ENCODE assay signal across 19 cellular contexts in the genomic region with DNA sequence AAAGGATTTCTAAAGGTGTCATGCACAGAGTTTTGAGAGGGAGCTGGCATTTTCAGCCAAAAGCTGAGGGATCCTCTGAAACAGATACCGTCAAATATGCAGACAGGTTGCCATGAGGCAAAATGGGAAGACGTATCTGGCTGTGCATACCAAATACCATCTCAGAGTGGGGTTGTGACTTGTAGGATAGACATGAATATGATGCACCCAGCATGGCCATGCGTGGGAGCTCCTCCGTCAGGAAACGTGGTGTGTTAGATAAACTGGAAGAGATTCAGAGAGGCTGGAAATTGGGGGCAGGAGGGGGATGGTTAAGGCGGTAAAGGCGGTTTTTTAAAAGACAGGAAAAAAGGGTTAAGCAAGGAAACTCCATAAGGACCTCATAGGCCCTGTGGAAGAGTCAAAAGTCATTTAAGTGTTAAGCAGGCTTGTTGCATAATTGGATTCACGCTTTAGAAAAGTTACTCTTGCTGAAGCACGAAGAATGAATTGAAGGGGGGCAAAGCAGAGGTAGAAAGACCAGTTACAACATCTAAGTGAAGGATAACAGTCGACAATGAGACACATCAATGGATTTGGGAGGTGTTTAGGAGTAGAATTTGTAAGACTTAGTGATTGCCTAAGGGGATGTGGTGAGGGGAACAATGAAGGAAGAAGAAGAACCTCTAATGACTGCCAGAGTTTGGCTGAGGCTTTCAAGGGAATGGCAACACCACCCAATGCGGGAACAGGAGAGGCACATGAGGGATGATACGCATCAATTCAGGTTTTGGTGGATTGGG.
DNase-seq lines count a peak whose midpoint lies in the region; ATAC-seq, FAIRE-seq and TF ChIP-seq lines count a peak whose summit lies in the region.
"Had no signal": no experiment of that assay in that cellular context is flagged by ENCODE, and none has a peak within 500 bp of the region (broad histone marks: within the 10 kb centered on the region; RNA-seq: fewer than 3 reads in every experiment).

No MANE protein-coding gene starts in this region.

- peak in 1 of 2 experiments; percentile 30; a peak in 2 of 4 replicates for TF ChIP-seq RAD21 in K562 (CRISPR knock-in tag; conservative IDR thresholded peaks at IDR 0.05 in 1 of 2, IDR thresholded peaks at IDR 0.05 in 1 of 2)

- POLR2A ChIA-PET in K562 (lab: Yijun Ruan, JAX) = interaction anchor here (0.5 to 1.1 kb wide), 5 partner anchors 8 to 221 kb away, joined by 3 to 5 read pairs (median 3); no protein-coding TSS in a partner anchor

- peaks cover 42% of the 10 kb centered on the region for H3K27me3 Mint-ChIP-seq in nephron progenitor cell (ENCODE audit: low read depth, poor library complexity)

- H4K20me1 ChIP-seq in K562 (replicated peaks; ENCODE audit: control insufficient read depth, insufficient read depth, low read length) = no peaks in the 10 kb centered on the region

- no peak for TF ChIP-seq POLR2A in K562 (conservative IDR thresholded peaks at IDR 0.05)

- no peaks in the 10 kb centered on the region for H3K36me3 ChIP-seq in K562 (ENCODE audit: control insufficient read depth, insufficient read depth, low read length)
- H3K36me3 ChIP-seq: suprapubic skin had no signal

- H3K27me3 ChIP-seq in K562 (ENCODE audit: control insufficient read depth in 2 of 2, insufficient read depth in 2 of 2, low read length in 2 of 2) = no peaks in the 10 kb centered on the region; a peak in 1 of 5 replicates

- peaks cover 20 to 29% of the 10 kb centered on the region in 2 experiments for H3K4me1 ChIP-seq in K562 (replicated peaks in 1 of 2; ENCODE audit: control insufficient read depth in 2 of 2, insufficient read depth in 2 of 2, low read length in 2 of 2)

- no peak overlapping the region; a peak in 1 of 4 replicates for H3K9ac ChIP-seq in K562 (ENCODE audit: insufficient read depth in 1 of 2, low read depth in 2 of 2, low read length in 2 of 2)

- BruUV-seq in K562 (replicated peaks; lab: Mats Ljungman, UMichigan) = no TSS peak

- in situ Hi-C loops in K562 (cut with MboI) = loop anchor here (25.0 kb wide), 1 partner anchor 645 kb away; no protein-coding TSS in a partner anchor

- WGBS in K562 (ENCODE audit: insufficient coverage, low coverage, missing lambda C conversion rate) = 9% methylated on average over 12 of the region's 12 CpGs

- no peaks in the 10 kb centered on the region for H3K9me1 ChIP-seq in K562 (ENCODE audit: control insufficient read depth, insufficient read depth, low read length)

- no peaks in the 10 kb centered on the region for H3K9me3 ChIP-seq in K562 (replicated peaks; ENCODE audit: control insufficient read depth, insufficient read depth, low read depth, low read length)
- H3K9me3 ChIP-seq: suprapubic skin had no signal

- no peak overlapping the region for H3K4me3 ChIP-seq in K562
- H3K4me3 ChIP-seq: suprapubic skin had no signal

- peak overlapping the region; percentile 21 for H3K4me3 Mint-ChIP-seq in nephron progenitor cell
- H3K4me3 Mint-ChIP-seq: activated naive CD8-positive, alpha-beta T cell; HFFc6 had no signal

- H2AFZ ChIP-seq in K562 (ENCODE audit: low read depth, low read length) = peak overlapping the region; percentile 67

- H3K79me2 ChIP-seq in K562 (ENCODE audit: control insufficient read depth, insufficient read depth, low read length) = no peaks in the 10 kb centered on the region

- peak overlapping the region; percentile 34 for H3K4me2 ChIP-seq in K562 (ENCODE audit: insufficient read depth, low read length)

- peaks cover 42% of the 10 kb centered on the region for H3K4me1 Mint-ChIP-seq in nephron progenitor cell

- ATAC-seq in K562 (peak; percentile 39), GM19463 (IDR thresholded peaks at IDR 0.05; ENCODE audit: unreplicated experiment) (no peak), HG02610 (IDR thresholded peaks at IDR 0.05; ENCODE audit: unreplicated experiment) (no peak), GM19328 (IDR thresholded peaks at IDR 0.05; ENCODE audit: unreplicated experiment) (no peak)

- TF ChIP-seq EP300 in K562 (IDR thresholded peaks at IDR 0.05; ENCODE audit: low read length) = peak; percentile 85; the same call in 1 of the 2 replicates

- TF ChIP-seq CTCF in K562 (IDR thresholded peaks at IDR 0.05 in 2 of 3, conservative IDR thresholded peaks at IDR 0.05 in 1 of 3; ENCODE audit: insufficient read depth in 2 of 3, low read depth in 1 of 3, low read length in 3 of 3) = no peak
- TF ChIP-seq CTCF in nephron progenitor cell (IDR thresholded peaks at IDR 0.05) = no peak

- H3K27ac ChIP-seq in K562 (ENCODE audit: extremely low read depth, low read depth, low read length) = peak overlapping the region; percentile 48; the same call in 2 of the 3 replicates
- H3K27ac ChIP-seq: epithelial cell of prostate, suprapubic skin had no signal

- H3K9me3 Mint-ChIP-seq in nephron progenitor cell = no peaks in the 10 kb centered on the region
- H3K9me3 Mint-ChIP-seq: HFFc6 had no signal

- no peaks in the 10 kb centered on the region for H3K36me3 Mint-ChIP-seq in nephron progenitor cell (ENCODE audit: low read depth)
- H3K36me3 Mint-ChIP-seq: activated naive CD8-positive, alpha-beta T cell had no signal

- intact Hi-C loops in K562 (cut with micrococcal nuclease) = loop anchor here (5.0 to 10.0 kb wide), 3 partner anchors 90 to 143 kb away; a partner anchor contains a TSS

- CTCF ChIA-PET in K562 (lab: Yijun Ruan, JAX; ENCODE audit: low intra/inter-chr PET ratio) = no interaction called here

- no peak overlapping the region for H3K27ac Mint-ChIP-seq in nephron progenitor cell
- H3K27ac Mint-ChIP-seq: activated naive CD8-positive, alpha-beta T cell; HFFc6 had no signal

- peak; percentile 76 to 77 for DNase-seq in AML-193 (lab: John Stamatoyannopoulos, UW)
- peak; percentile 67 for DNase-seq in NCI-H226
- DNase-seq in K562 (ENCODE audit: extremely low read depth in 1 of 4, low spot score in 3 of 4) = peak; percentile 42 to 88 (median 62)
- no peak for DNase-seq in nephron progenitor cell
- no peak for DNase-seq in iPS-NIHi7 (ENCODE audit: extremely low spot score)
- DNase-seq: activated CD8-positive, alpha-beta memory T cell treated with anti-CD3 and anti-CD28 coated beads, Interleukin-2, amount 50 U/mL, for 48 hours; COR-L47; GDM1; HFFc6; KG1; NCI-H1694; NCI-H446; T-helper 1 cell had no signal

- FAIRE-seq in K562 (lab: Jason Lieb, UNC) = peak; percentile 99

TF ChIP-seq in K562, 482 proteins besides CTCF, POLR2A, EP300 and RAD21 (continues in another document):
- TF ChIP-seq, protein P1, sequence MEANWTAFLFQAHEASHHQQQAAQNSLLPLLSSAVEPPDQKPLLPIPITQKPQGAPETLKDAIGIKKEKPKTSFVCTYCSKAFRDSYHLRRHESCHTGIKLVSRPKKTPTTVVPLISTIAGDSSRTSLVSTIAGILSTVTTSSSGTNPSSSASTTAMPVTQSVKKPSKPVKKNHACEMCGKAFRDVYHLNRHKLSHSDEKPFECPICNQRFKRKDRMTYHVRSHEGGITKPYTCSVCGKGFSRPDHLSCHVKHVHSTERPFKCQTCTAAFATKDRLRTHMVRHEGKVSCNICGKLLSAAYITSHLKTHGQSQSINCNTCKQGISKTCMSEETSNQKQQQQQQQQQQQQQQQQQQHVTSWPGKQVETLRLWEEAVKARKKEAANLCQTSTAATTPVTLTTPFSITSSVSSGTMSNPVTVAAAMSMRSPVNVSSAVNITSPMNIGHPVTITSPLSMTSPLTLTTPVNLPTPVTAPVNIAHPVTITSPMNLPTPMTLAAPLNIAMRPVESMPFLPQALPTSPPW (CRISPR knock-in tag; IDR thresholded peaks at IDR 0.05) = peak; percentile 70
- peak; percentile 80 for TF ChIP-seq CTBP1 (IDR thresholded peaks at IDR 0.05; ENCODE audit: borderline replicate concordance)
- no peak for TF ChIP-seq THRAP3 (IDR thresholded peaks at IDR 0.05; ENCODE audit: borderline replicate concordance)
- peak; percentile 59 for TF ChIP-seq GATAD2A (IDR thresholded peaks at IDR 0.05)
- TF ChIP-seq, protein P2, sequence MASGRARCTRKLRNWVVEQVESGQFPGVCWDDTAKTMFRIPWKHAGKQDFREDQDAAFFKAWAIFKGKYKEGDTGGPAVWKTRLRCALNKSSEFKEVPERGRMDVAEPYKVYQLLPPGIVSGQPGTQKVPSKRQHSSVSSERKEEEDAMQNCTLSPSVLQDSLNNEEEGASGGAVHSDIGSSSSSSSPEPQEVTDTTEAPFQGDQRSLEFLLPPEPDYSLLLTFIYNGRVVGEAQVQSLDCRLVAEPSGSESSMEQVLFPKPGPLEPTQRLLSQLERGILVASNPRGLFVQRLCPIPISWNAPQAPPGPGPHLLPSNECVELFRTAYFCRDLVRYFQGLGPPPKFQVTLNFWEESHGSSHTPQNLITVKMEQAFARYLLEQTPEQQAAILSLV (tag; IDR thresholded peaks at IDR 0.05) = no peak
- TF ChIP-seq HDAC3 (IDR thresholded peaks at IDR 0.05; ENCODE audit: borderline replicate concordance, partially characterized antibody) = peak; percentile 68
- TF ChIP-seq ZNF24 (IDR thresholded peaks at IDR 0.05) = no peak; the same call in 1 of the 2 replicates
- no peak for TF ChIP-seq BRF1 (IDR thresholded peaks at IDR 0.05; ENCODE audit: borderline replicate concordance, extremely low read depth, insufficient read length)
- peak; percentile 51 to 82; a peak in 3 of 4 replicates for TF ChIP-seq TRIM24 (IDR thresholded peaks at IDR 0.05)
- peak; percentile 67; the same call in 1 of the 2 replicates for TF ChIP-seq POLR2AphosphoS5 (IDR thresholded peaks at IDR 0.05; ENCODE audit: control insufficient read depth, insufficient read depth, low read depth, low read length)
- peak in 1 of 3 experiments; percentile 49 for TF ChIP-seq YY1 (IDR thresholded peaks at IDR 0.05; ENCODE audit: borderline replicate concordance in 1 of 3, control insufficient read depth in 1 of 3, extremely low read depth in 1 of 3, insufficient read depth in 3 of 3, insufficient read length in 1 of 3, insufficient replicate concordance in 2 of 3, low read depth in 1 of 3, low read length in 2 of 3)
- TF ChIP-seq FOXA3 (CRISPR knock-in tag; conservative IDR thresholded peaks at IDR 0.05 in 1 of 2, IDR thresholded peaks at IDR 0.05 in 1 of 2) = no peak
- TF ChIP-seq CBFA2T2 (conservative IDR thresholded peaks at IDR 0.05) = peak; percentile 87
- peak; percentile 78 for TF ChIP-seq CXXC5 (CRISPR knock-in tag; IDR thresholded peaks at IDR 0.05)
- peak; percentile 69 for TF ChIP-seq NFIC (IDR thresholded peaks at IDR 0.05)
- TF ChIP-seq, protein P3, sequence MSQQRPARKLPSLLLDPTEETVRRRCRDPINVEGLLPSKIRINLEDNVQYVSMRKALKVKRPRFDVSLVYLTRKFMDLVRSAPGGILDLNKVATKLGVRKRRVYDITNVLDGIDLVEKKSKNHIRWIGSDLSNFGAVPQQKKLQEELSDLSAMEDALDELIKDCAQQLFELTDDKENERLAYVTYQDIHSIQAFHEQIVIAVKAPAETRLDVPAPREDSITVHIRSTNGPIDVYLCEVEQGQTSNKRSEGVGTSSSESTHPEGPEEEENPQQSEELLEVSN (IDR thresholded peaks at IDR 0.05; ENCODE audit: borderline replicate concordance in 1 of 2, extremely low read depth in 1 of 2, insufficient read depth in 1 of 2, insufficient read length in 1 of 2, low read depth in 1 of 2, low read length in 1 of 2, poor library complexity in 1 of 2, severe bottlenecking in 1 of 2) = peak in 1 of 2 experiments; percentile 68

Comparison
In these comparisons a context has a peak if more than half of its experiments do, and no peak if none do; other contexts are left out.
1. DNase-seq: peak in AML-193 (2 of 2), NCI-H226 (single experiment) and K562 (4 of 4); none in nephron progenitor cell (single experiment) and iPS-NIHi7 (single experiment).